12 cellular contexts compared by ENCODE assay signal in genomic region chr17:17036520-17036998, GRCh38. TPM values are rescaled to one million over a fixed set of nuclear protein-coding genes. Genes with fewer than 3 reads are reported as not detected.
DNase-seq lines count a peak whose midpoint lies in the region; ATAC-seq, FAIRE-seq and TF ChIP-seq lines count a peak whose summit lies in the region.
"Had no signal": no experiment of that assay in that cellular context is flagged by ENCODE, and none has a peak within 500 bp of the region (broad histone marks: within the 10 kb centered on the region; RNA-seq: fewer than 3 reads in every experiment).

No MANE protein-coding gene starts in this region.

- H2BK5ac ChIP-seq in mesenchymal stem cell (ENCODE audit: low read depth, low read length, poor library complexity, severe bottlenecking): no peak overlapping the region

- peak overlapping the region; percentile 72 for H3K27ac Mint-ChIP-seq in central memory CD8-positive, alpha-beta T cell (ENCODE audit: low read depth)
- H3K27ac Mint-ChIP-seq: activated naive CD4-positive, alpha-beta T cell treated with anti-CD3 and anti-CD28 coated beads, Interleukin-2, amount 10 ng/mL, durations not matched to agents 7 days and 5 days; stimulated activated naive CD8-positive, alpha-beta T cell treated with anti-CD3 and anti-CD28 coated beads, Interleukin-15, Interleukin-2, amounts not matched to agents 100 ng/mL and 50 ng/mL, for 24 hours had no signal

- H3K4me1 Mint-ChIP-seq in central memory CD8-positive, alpha-beta T cell: peaks cover 6% of the 10 kb centered on the region

- no peak overlapping the region for H4K8ac ChIP-seq in mesenchymal stem cell (ENCODE audit: low read length)

- TF ChIP-seq CTCF in lower leg skin (IDR thresholded peaks at IDR 0.05): no peak
- TF ChIP-seq CTCF in kidney (IDR thresholded peaks at IDR 0.05; ENCODE audit: borderline replicate concordance, extremely low read depth, insufficient read depth): no peak

- no peak for FAIRE-seq in kidney (lab: Jason Lieb, UNC)

- peak overlapping the region; percentile 14 for H4K91ac ChIP-seq in mesenchymal stem cell (ENCODE audit: low read length)

- H3K4me3 Mint-ChIP-seq in central memory CD8-positive, alpha-beta T cell: no peak overlapping the region
- H3K4me3 Mint-ChIP-seq: activated naive CD4-positive, alpha-beta T cell treated with anti-CD3 and anti-CD28 coated beads, Interleukin-2, amount 10 ng/mL, durations not matched to agents 7 days and 5 days; naive thymus-derived CD8-positive, alpha-beta T cell; stimulated activated naive CD8-positive, alpha-beta T cell treated with anti-CD3 and anti-CD28 coated beads, Interleukin-15, Interleukin-2, amounts not matched to agents 100 ng/mL and 50 ng/mL, for 24 hours had no signal

- no peaks in the 10 kb centered on the region for H3K27me3 Mint-ChIP-seq in central memory CD8-positive, alpha-beta T cell
- H3K27me3 Mint-ChIP-seq: naive thymus-derived CD8-positive, alpha-beta T cell; stimulated activated naive CD8-positive, alpha-beta T cell treated with anti-CD3 and anti-CD28 coated beads, Interleukin-15, Interleukin-2, amounts not matched to agents 100 ng/mL and 50 ng/mL, for 24 hours had no signal

- H3K4me3 ChIP-seq in mesenchymal stem cell (ENCODE audit: insufficient read depth in 1 of 2, low read depth in 1 of 2, low read length in 2 of 2) (no peak overlapping the region), lower leg skin (ENCODE audit: low read depth, poor library complexity, severe bottlenecking) (no peak overlapping the region), kidney (ENCODE audit: low read length in 2 of 2) (no peak overlapping the region)

- peak overlapping the region in 1 of 2 experiments; percentile 93 for H2BK12ac ChIP-seq in mesenchymal stem cell (ENCODE audit: low read length in 2 of 2)

- H2BK15ac ChIP-seq in mesenchymal stem cell (ENCODE audit: low read depth, poor library complexity, severe bottlenecking): no peak overlapping the region

- H3K27me3 ChIP-seq in mesenchymal stem cell (ENCODE audit: control insufficient read depth in 1 of 2, insufficient read depth in 1 of 2, low read length in 2 of 2): no peaks in the 10 kb centered on the region

- H2BK120ac ChIP-seq in mesenchymal stem cell (ENCODE audit: low read depth, low read length): no peak overlapping the region

- H3K4me1 ChIP-seq in mesenchymal stem cell (ENCODE audit: control insufficient read depth, insufficient read depth, low read depth, low read length) (peaks cover 20% of the 10 kb centered on the region), kidney (ENCODE audit: control insufficient read depth in 1 of 2, insufficient read depth in 1 of 2, low read depth in 1 of 2, low read length in 2 of 2) (peaks cover 14% of the 10 kb centered on the region in 2 donors)

- TF ChIP-seq POLR2A in lower leg skin (IDR thresholded peaks at IDR 0.05): no peak

- intact Hi-C loops in lower leg skin (cut with DNase I; ENCODE audit: low total_unique reads) (no loop called here), kidney (cut with DNase I) (no loop called here)

- H3K9ac ChIP-seq in mesenchymal stem cell (ENCODE audit: low read length) (no peak overlapping the region), kidney (ENCODE audit: low read length in 2 of 2) (no peak overlapping the region)

- peak overlapping the region in 1 of 2 experiments; percentile 11 for H3K4ac ChIP-seq in mesenchymal stem cell (ENCODE audit: low read depth in 1 of 2, low read length in 2 of 2)

- H3K9me3 ChIP-seq in mesenchymal stem cell (ENCODE audit: control insufficient read depth, low read length) (no peaks in the 10 kb centered on the region), kidney (ENCODE audit: control insufficient read depth in 1 of 2, low read length in 2 of 2) (no peaks in the 10 kb centered on the region)

- no peaks in the 10 kb centered on the region for H3K79me1 ChIP-seq in mesenchymal stem cell (replicated peaks; ENCODE audit: low read length, poor library complexity, severe bottlenecking)

- H3K4me2 ChIP-seq in mesenchymal stem cell (ENCODE audit: low read length, poor library complexity, severe bottlenecking): no peak overlapping the region

- H3K36me3 Mint-ChIP-seq in central memory CD8-positive, alpha-beta T cell (ENCODE audit: insufficient read depth): no peaks in the 10 kb centered on the region
- H3K36me3 Mint-ChIP-seq: activated naive CD4-positive, alpha-beta T cell treated with anti-CD3 and anti-CD28 coated beads, Interleukin-2, amount 10 ng/mL, durations not matched to agents 7 days and 5 days; naive thymus-derived CD8-positive, alpha-beta T cell had no signal

- peak overlapping the region in 1 of 2 experiments; percentile 73 for H3K18ac ChIP-seq in mesenchymal stem cell (ENCODE audit: low read depth in 1 of 2, low read length in 2 of 2)

- no peak overlapping the region for H3K27ac ChIP-seq in mesenchymal stem cell (ENCODE audit: low read length, poor library complexity, severe bottlenecking)
- H3K27ac ChIP-seq in kidney (ENCODE audit: low read depth in 2 of 2, low read length in 2 of 2): no peak overlapping the region

- peak overlapping the region in 1 of 2 experiments; percentile 89 for H3K14ac ChIP-seq in mesenchymal stem cell (ENCODE audit: low read length in 2 of 2)

- peak; percentile 45 for DNase-seq in A172 (ENCODE audit: low spot score)
- DNase-seq in M059J (ENCODE audit: low read depth): peak; percentile 48
- DNase-seq in central memory CD8-positive, alpha-beta T cell (ENCODE audit: low spot score in 2 of 2): no peak
- no peak for DNase-seq in mesenchymal stem cell
- DNase-seq in lower leg skin (ENCODE audit: low spot score in 2 of 2): no peak
- no peak for DNase-seq in kidney
- no peak for DNase-seq in amniotic stem cell (lab: John Stamatoyannopoulos, UW)
- DNase-seq in RPMI8226: no peak
- DNase-seq: activated CD4-positive, alpha-beta T cell treated with anti-CD3 and anti-CD28 coated beads for 1 hour; activated naive CD4-positive, alpha-beta T cell treated with anti-CD3 and anti-CD28 coated beads, Interleukin-2, amount 10 ng/mL, durations not matched to agents 7 days and 5 days had no signal

- no peak overlapping the region for H2AFZ ChIP-seq in mesenchymal stem cell (ENCODE audit: low read depth, low read length)

- H3K36me3 ChIP-seq in mesenchymal stem cell (ENCODE audit: control insufficient read depth in 1 of 2, insufficient read depth in 2 of 2, low read depth in 1 of 2, low read length in 2 of 2) (no peaks in the 10 kb centered on the region), kidney (ENCODE audit: control insufficient read depth in 1 of 2, insufficient read depth in 2 of 2, low read length in 2 of 2) (no peaks in the 10 kb centered on the region)

- H2AK5ac ChIP-seq in mesenchymal stem cell (ENCODE audit: low read length, severe bottlenecking): peak overlapping the region; percentile 55

- ATAC-seq in central memory CD8-positive, alpha-beta T cell (replicated peaks; ENCODE audit: extremely low read depth, poor library complexity, severe bottlenecking): no peak

- 68% methylated on average over 10 of the region's 10 CpGs for WGBS in mesenchymal stem cell
- WGBS in lower leg skin, 2 donors: 54 to 67% methylated on average over 9 to 10 of the region's 10 CpGs

- H3K23ac ChIP-seq in mesenchymal stem cell (ENCODE audit: low read length in 2 of 2): no peak overlapping the region

- H3K9me3 Mint-ChIP-seq in central memory CD8-positive, alpha-beta T cell: no peaks in the 10 kb centered on the region
- H3K9me3 Mint-ChIP-seq: activated naive CD4-positive, alpha-beta T cell treated with anti-CD3 and anti-CD28 coated beads, Interleukin-2, amount 10 ng/mL, durations not matched to agents 7 days and 5 days; naive thymus-derived CD8-positive, alpha-beta T cell; stimulated activated naive CD8-positive, alpha-beta T cell treated with anti-CD3 and anti-CD28 coated beads, Interleukin-15, Interleukin-2, amounts not matched to agents 100 ng/mL and 50 ng/mL, for 24 hours had no signal

RNA-seq across cellular contexts. Expression of gene MPRIP, which starts 5.7 kb away (rescaled TPM):
- total RNA-seq in A172 (2014; rRNA removed; shearing (Covaris generic)): 295 and 299 TPM in 2 replicates
- 78.2 and 127 TPM in 2 replicates for total RNA-seq in M059J (2014; rRNA removed; shearing (Covaris generic))
- 112 TPM for polyA plus RNA-seq in mesenchymal stem cell (2013, experiment 1 of 2)
- polyA plus RNA-seq in mesenchymal stem cell (2013, experiment 2 of 2): 112 TPM
- total RNA-seq in lower leg skin (100 to 1,000 TPM; 128 to 217 (median 141) TPM), kidney (250 TPM)
- polyA plus RNA-seq in kidney (ENCODE audit: insufficient read depth, low read depth, low replicate concordance): 120 TPM

Comparison
In these comparisons a context has a peak if more than half of its experiments do, and no peak if none do; other contexts are left out.
1. DNase-seq: peak in A172 (single experiment) and M059J (single experiment); none in central memory CD8-positive, alpha-beta T cell (0 of 2), mesenchymal stem cell (single experiment), lower leg skin (0 of 2), kidney (single experiment), amniotic stem cell (single experiment) and RPMI8226 (single experiment).